Comparison of ENCODE assay signal across 1 cellular context in the genomic region with DNA sequence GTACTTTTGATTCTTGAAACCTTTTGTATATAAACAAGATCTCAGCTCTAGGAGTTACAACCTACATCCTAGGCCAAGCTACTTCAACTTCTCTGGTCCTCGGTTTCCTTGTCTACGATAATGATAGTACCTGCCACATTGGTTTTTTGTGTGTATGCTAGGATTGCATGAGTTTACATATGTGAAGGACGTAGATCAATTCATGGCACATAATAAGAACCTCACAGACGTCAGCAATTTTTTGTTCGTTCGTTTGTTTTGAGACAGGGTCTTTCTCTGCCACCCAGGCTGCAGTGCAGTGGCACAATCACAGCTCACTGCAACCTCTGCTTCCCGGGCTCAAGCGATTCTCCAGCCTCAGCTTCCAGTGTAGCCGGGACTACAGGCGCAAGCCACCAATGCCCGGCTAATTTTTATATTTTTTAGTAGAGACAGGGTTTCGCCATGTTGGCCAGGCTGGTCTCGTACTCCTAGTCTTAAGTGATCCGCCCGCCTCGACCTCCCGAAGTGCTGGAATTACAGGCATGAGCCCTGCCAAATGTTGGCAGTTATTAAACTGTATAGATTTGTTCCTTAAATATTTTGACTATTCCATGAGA.
A peak's percentile ranks its signal among the peaks of the same experiment; 100 is the strongest.
TF ChIP-seq lines count a peak whose summit lies in the region.

No MANE protein-coding gene starts in this region.

TF ChIP-seq in IMR-90, 13 proteins besides CTCF, POLR2A, EP300 and RAD21:
- TF ChIP-seq NFE2L2 (IDR thresholded peaks at IDR 0.05; ENCODE audit: low read depth, low read length), result no peak
- TF ChIP-seq SMC3 (IDR thresholded peaks at IDR 0.05; ENCODE audit: low read depth, low read length), result no peak
- TF ChIP-seq MAFK (IDR thresholded peaks at IDR 0.05; ENCODE audit: low read depth, low read length), result peak; percentile 54; the same call in 1 of the 2 replicates
- no peak for TF ChIP-seq BHLHE40 (IDR thresholded peaks at IDR 0.05; ENCODE audit: low read depth, low read length)
- no peak for TF ChIP-seq CEBPB (IDR thresholded peaks at IDR 0.05; ENCODE audit: low read depth, low read length)
- TF ChIP-seq, protein P1, sequence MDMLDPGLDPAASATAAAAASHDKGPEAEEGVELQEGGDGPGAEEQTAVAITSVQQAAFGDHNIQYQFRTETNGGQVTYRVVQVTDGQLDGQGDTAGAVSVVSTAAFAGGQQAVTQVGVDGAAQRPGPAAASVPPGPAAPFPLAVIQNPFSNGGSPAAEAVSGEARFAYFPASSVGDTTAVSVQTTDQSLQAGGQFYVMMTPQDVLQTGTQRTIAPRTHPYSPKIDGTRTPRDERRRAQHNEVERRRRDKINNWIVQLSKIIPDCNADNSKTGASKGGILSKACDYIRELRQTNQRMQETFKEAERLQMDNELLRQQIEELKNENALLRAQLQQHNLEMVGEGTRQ (IDR thresholded peaks at IDR 0.05; ENCODE audit: low read depth, low read length), result no peak
TF ChIP-seq in IMR-90: peak in this region for 1.
